ENCODE assay signal across 1 cellular context in genomic region chrX:72132456-72132855, GRCh38.
TF ChIP-seq lines count a peak whose summit lies in the region.

No MANE protein-coding gene starts in this region.

TF ChIP-seq in GM23338, 12 proteins besides CTCF, POLR2A, EP300 and RAD21 (continued from another document):
- TF ChIP-seq ZNF462 (CRISPR knock-in tag; IDR thresholded peaks at IDR 0.05): no peak
- TF ChIP-seq STAT1 (IDR thresholded peaks at IDR 0.05; ENCODE audit: unreplicated experiment): no peak
- TF ChIP-seq REST (IDR thresholded peaks at IDR 0.05; ENCODE audit: unreplicated experiment): no peak
- TF ChIP-seq JUNB (IDR thresholded peaks at IDR 0.05; ENCODE audit: unreplicated experiment): no peak
TF ChIP-seq in GM23338: peak in this region for 0.
